ENCODE assay signal across 8 cellular contexts in the genomic region with DNA sequence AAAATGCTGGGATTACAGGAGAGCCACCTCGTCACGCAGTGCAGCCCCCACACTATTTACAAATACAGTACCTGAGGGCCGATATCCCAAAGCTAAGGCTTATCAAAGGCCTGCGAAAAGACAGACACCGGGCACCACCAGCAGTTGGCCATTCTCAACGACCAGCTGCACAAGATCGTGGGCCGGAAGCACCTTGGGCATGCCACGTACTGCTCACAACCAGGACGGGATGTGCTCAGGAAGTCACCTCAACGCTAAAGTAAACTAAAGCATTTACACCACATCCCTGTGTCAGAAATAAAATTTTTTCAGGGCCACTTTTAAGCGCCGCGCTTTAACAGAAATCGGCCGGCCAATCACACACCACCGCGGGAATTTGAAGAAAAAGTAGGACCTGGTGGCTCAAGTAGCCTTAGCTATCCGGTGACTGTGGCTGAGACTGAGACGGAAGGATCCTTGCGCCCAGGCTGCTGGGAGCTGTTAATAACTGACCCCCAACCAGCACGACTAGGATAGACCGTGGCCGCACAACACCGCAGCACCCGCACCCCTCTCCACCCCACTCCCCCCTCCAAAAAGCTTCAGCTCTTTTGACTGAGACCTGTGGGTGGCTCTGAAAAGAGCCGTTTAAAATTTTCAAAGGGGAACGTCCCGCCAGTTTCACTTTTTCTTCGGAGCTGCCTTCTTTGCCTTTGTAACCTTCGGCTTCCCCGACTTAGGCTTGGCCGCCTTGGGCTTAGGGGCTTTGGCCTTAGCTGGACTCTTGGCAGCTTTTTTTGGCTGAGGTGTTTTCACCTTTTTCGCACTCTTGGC.
DNase-seq lines count a peak whose midpoint lies in the region; ATAC-seq and TF ChIP-seq lines count a peak whose summit lies in the region.

No MANE protein-coding gene starts in this region.

- intact Hi-C loops in Right ventricle myocardium inferior (cut with DNase I), result no loop called here

- ATAC-seq in GM18861 (IDR thresholded peaks at IDR 0.05; ENCODE audit: unreplicated experiment), result peak; percentile 29
- ATAC-seq in HG02973 (IDR thresholded peaks at IDR 0.05; ENCODE audit: unreplicated experiment), result peak; percentile 38
- peak; percentile 54 for ATAC-seq in Right ventricle myocardium inferior

- DNase-seq in activated naive CD4-positive, alpha-beta T cell treated with Interleukin-2 at 50 U/mL for 16 hours, result peak; percentile 62
- DNase-seq in Right ventricle myocardium inferior (ENCODE audit: missing footprints), result peak; percentile 72
- peak; percentile 23 for DNase-seq in pons (ENCODE audit: low spot score)
- no peak for DNase-seq in NCI-H226
- DNase-seq in KG1 (lab: John Stamatoyannopoulos, UW), result no peak

TF ChIP-seq in PFSK-1, 5 proteins besides CTCF, POLR2A, EP300 and RAD21:
- no peak for TF ChIP-seq FOXP2 (optimal IDR thresholded peaks at IDR 0.05; ENCODE audit: borderline replicate concordance, extremely low read depth, extremely low read length, insufficient read depth)
- no peak for TF ChIP-seq SIN3A (IDR thresholded peaks at IDR 0.05; ENCODE audit: borderline replicate concordance, insufficient read depth, low read length)
- TF ChIP-seq TAF1 (IDR thresholded peaks at IDR 0.05; ENCODE audit: borderline replicate concordance, insufficient read depth, low read length), result peak; percentile 61; the same call in 1 of the 2 replicates
- TF ChIP-seq POLR2AphosphoS5 (IDR thresholded peaks at IDR 0.05; ENCODE audit: low read depth, low read length), result peak; percentile 47; the same call in 1 of the 2 replicates
- TF ChIP-seq, protein P1, sequence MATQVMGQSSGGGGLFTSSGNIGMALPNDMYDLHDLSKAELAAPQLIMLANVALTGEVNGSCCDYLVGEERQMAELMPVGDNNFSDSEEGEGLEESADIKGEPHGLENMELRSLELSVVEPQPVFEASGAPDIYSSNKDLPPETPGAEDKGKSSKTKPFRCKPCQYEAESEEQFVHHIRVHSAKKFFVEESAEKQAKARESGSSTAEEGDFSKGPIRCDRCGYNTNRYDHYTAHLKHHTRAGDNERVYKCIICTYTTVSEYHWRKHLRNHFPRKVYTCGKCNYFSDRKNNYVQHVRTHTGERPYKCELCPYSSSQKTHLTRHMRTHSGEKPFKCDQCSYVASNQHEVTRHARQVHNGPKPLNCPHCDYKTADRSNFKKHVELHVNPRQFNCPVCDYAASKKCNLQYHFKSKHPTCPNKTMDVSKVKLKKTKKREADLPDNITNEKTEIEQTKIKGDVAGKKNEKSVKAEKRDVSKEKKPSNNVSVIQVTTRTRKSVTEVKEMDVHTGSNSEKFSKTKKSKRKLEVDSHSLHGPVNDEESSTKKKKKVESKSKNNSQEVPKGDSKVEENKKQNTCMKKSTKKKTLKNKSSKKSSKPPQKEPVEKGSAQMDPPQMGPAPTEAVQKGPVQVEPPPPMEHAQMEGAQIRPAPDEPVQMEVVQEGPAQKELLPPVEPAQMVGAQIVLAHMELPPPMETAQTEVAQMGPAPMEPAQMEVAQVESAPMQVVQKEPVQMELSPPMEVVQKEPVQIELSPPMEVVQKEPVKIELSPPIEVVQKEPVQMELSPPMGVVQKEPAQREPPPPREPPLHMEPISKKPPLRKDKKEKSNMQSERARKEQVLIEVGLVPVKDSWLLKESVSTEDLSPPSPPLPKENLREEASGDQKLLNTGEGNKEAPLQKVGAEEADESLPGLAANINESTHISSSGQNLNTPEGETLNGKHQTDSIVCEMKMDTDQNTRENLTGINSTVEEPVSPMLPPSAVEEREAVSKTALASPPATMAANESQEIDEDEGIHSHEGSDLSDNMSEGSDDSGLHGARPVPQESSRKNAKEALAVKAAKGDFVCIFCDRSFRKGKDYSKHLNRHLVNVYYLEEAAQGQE (IDR thresholded peaks at IDR 0.05; ENCODE audit: insufficient read depth in 1 of 2, low read depth in 2 of 2, low read length in 2 of 2), result no peak

Comparison
In these comparisons a context has a peak if more than half of its experiments do, and no peak if none do; other contexts are left out.
1. DNase-seq: peak in activated naive CD4-positive, alpha-beta T cell treated with Interleukin-2 at 50 U/mL for 16 hours (single experiment), Right ventricle myocardium inferior (single experiment) and pons (single experiment); none in NCI-H226 (single experiment) and KG1 (single experiment).
2. Peak in every context shown above with its lines, with median percentiles within 50 percentile points of each other: ATAC-seq.